15 cellular contexts compared by ENCODE assay signal in the genomic region with DNA sequence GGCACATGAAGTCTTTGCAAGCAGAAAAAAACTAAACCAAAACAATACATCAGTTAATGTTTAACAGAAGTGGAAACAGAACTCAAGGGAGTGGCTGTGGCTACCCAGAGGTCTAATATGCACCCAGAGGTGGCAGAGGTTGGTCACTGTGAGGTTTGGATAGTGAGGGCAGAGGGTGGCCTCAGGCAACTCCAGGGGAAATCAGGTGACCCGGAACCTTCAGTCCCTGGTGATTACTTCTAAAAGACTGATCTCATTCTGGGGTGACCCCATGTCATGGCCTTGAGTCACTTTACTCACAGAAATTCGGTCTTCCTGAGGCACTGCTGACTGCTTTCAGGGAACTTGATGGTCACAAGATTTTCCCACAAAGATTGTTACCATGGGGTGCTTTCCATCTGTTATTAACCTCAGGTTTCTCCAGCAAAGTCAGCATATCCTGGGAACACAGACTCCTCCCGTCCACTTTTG.
DNase-seq lines count a peak whose midpoint lies in the region; ATAC-seq lines count a peak whose summit lies in the region.
"Had no signal": no experiment of that assay in that cellular context is flagged by ENCODE, and none has a peak within 500 bp of the region (broad histone marks: within the 10 kb centered on the region; RNA-seq: fewer than 3 reads in every experiment).

No MANE protein-coding gene starts in this region.

- no peak overlapping the region for H3K23ac ChIP-seq in trophoblast cell (ENCODE audit: low read length)

- H3K18ac ChIP-seq in trophoblast cell (ENCODE audit: low read length) = no peak overlapping the region

- no peak overlapping the region for H3K9ac ChIP-seq in trophoblast cell (ENCODE audit: low read length)

- no peak overlapping the region for H2BK5ac ChIP-seq in trophoblast cell (ENCODE audit: low read depth, low read length, poor library complexity)

- no peaks in the 10 kb centered on the region for H3K36me3 ChIP-seq in trophoblast cell (ENCODE audit: control insufficient read depth in 1 of 2, insufficient read depth in 2 of 2, low read length in 2 of 2)
- H3K36me3 ChIP-seq: BLaER1 treated with 17β-estradiol and CSF1 and Interleukin-3, amounts not matched to agents 10 nM and 100 nM had no signal

- no peak overlapping the region for H2BK12ac ChIP-seq in trophoblast cell (ENCODE audit: low read length)

- no peak overlapping the region for H2BK120ac ChIP-seq in trophoblast cell (ENCODE audit: insufficient read depth, low read length, poor library complexity)

- H3K27ac Mint-ChIP-seq in activated T-cell treated with anti-CD3 and anti-CD28 coated beads, Interleukin-2, amount 50 U/mL, for 72 hours = no peak overlapping the region
- H3K27ac Mint-ChIP-seq: activated CD4-positive, alpha-beta T cell treated with anti-CD3 and anti-CD28 coated beads, Interleukin-2, amount 10 ng/mL, durations not matched to agents 24 days and 14 days; activated T-helper 1 cell treated with anti-CD3 and anti-CD28 coated beads, Interleukin-12 subunit alpha, Interleukin-12 subunit beta, Interleukin-2, Interleukin-4 antibody, amounts not matched to agents 30 ng/mL and 10 ng/mL and 1 ng/mL, durations not matched to agents 14 hours and 24 hours and 36 hours; natural killer cell treated with Interleukin-12 subunit alpha and Interleukin-12 subunit beta and Interleukin-15 and Interleukin-18, amount 100 ng/mL, for 72 hours had no signal

- H3K79me2 ChIP-seq in trophoblast cell (ENCODE audit: control insufficient read depth, insufficient read depth, low read length, poor library complexity) = no peaks in the 10 kb centered on the region

- peaks cover 17% of the 10 kb centered on the region for H3K79me1 ChIP-seq in trophoblast cell (ENCODE audit: low read length)

- no peak overlapping the region for H4K12ac ChIP-seq in trophoblast cell (ENCODE audit: low read depth, low read length)

- H4K8ac ChIP-seq in trophoblast cell (ENCODE audit: low read depth, low read length) = no peak overlapping the region

- H3K27me3 Mint-ChIP-seq in activated T-cell treated with anti-CD3 and anti-CD28 coated beads, Interleukin-2, amount 50 U/mL, for 72 hours (ENCODE audit: low read depth) = no peaks in the 10 kb centered on the region
- H3K27me3 Mint-ChIP-seq: activated CD4-positive, alpha-beta T cell treated with anti-CD3 and anti-CD28 coated beads, Interleukin-2, amount 10 ng/mL, durations not matched to agents 24 days and 14 days; natural killer cell treated with Interleukin-12 subunit alpha and Interleukin-12 subunit beta and Interleukin-15 and Interleukin-18, amount 100 ng/mL, for 72 hours had no signal

- H3K36me3 Mint-ChIP-seq in activated T-cell treated with anti-CD3 and anti-CD28 coated beads, Interleukin-2, amount 50 U/mL, for 72 hours (ENCODE audit: insufficient read depth in 2 of 2) = no peaks in the 10 kb centered on the region
- H3K36me3 Mint-ChIP-seq: natural killer cell treated with Interleukin-12 subunit alpha and Interleukin-12 subunit beta and Interleukin-15 and Interleukin-18, amount 100 ng/mL, for 72 hours had no signal

- WGBS in trophoblast cell (ENCODE audit: extremely low coverage, insufficient coverage, insufficient read length) = no CpG with 5 or more reads among the region's 3 CpGs

- H3K9me3 ChIP-seq in trophoblast cell (ENCODE audit: insufficient read depth, low read depth, low read length) = no peaks in the 10 kb centered on the region

- H3K14ac ChIP-seq in trophoblast cell (ENCODE audit: low read length) = no peak overlapping the region

- peak; percentile 46 for DNase-seq in SK-MEL-5 (ENCODE audit: low read depth, low spot score)
- peak; percentile 22 to 41 for DNase-seq in trophoblast cell
- no peak for DNase-seq in activated T-cell treated with anti-CD3 and anti-CD28 coated beads, Interleukin-2, amount 50 U/mL, for 72 hours
- DNase-seq in central memory CD4-positive, alpha-beta T cell = no peak
- DNase-seq in GF-D8 (lab: John Stamatoyannopoulos, UW) = no peak
- DNase-seq in Ammon's horn (ENCODE audit: low spot score) = no peak
- DNase-seq: activated CD4-positive, alpha-beta T cell treated with anti-CD3 and anti-CD28 coated beads, Interleukin-2, amount 10 ng/mL, durations not matched to agents 24 days and 14 days; foreskin fibroblast had no signal

- no peak overlapping the region for H3K27ac ChIP-seq in trophoblast cell (ENCODE audit: low read depth, low read length)

- peaks cover 7% of the 10 kb centered on the region for H3K4me1 Mint-ChIP-seq in activated T-cell treated with anti-CD3 and anti-CD28 coated beads, Interleukin-2, amount 50 U/mL, for 72 hours (ENCODE audit: low read depth)
- H3K4me1 Mint-ChIP-seq: activated CD4-positive, alpha-beta T cell treated with anti-CD3 and anti-CD28 coated beads, Interleukin-2, amount 10 ng/mL, durations not matched to agents 24 days and 14 days had no signal

- in situ Hi-C loops in SK-MEL-5 (cut with HindIII; ENCODE audit: low pct_unique_long_range_greater_than_20kb, low sequenced_read_pairs) = no loop called here

- no peak overlapping the region for H2AFZ ChIP-seq in trophoblast cell (ENCODE audit: insufficient read depth, low read length, poor library complexity)

- no peak overlapping the region for H3K4me3 ChIP-seq in trophoblast cell (ENCODE audit: low read depth, low read length)
- H3K4me3 ChIP-seq: BLaER1 treated with 17β-estradiol and CSF1 and Interleukin-3, amounts not matched to agents 10 nM and 100 nM had no signal

- H3K27me3 ChIP-seq in trophoblast cell (ENCODE audit: insufficient read depth, low read length) = no peaks in the 10 kb centered on the region
- H3K27me3 ChIP-seq: BLaER1 treated with 17β-estradiol and CSF1 and Interleukin-3, amounts not matched to agents 10 nM and 100 nM had no signal

- peaks cover 24 to 27% of the 10 kb centered on the region in 2 experiments for H3K4me1 ChIP-seq in trophoblast cell (ENCODE audit: control insufficient read depth in 1 of 2, insufficient read depth in 2 of 2, low read length in 2 of 2)

- no peaks in the 10 kb centered on the region for H3K9me3 Mint-ChIP-seq in activated T-cell treated with anti-CD3 and anti-CD28 coated beads, Interleukin-2, amount 50 U/mL, for 72 hours
- H3K9me3 Mint-ChIP-seq: activated CD4-positive, alpha-beta T cell treated with anti-CD3 and anti-CD28 coated beads, Interleukin-2, amount 10 ng/mL, durations not matched to agents 24 days and 14 days; activated T-helper 1 cell treated with anti-CD3 and anti-CD28 coated beads, Interleukin-12 subunit alpha, Interleukin-12 subunit beta, Interleukin-2, Interleukin-4 antibody, amounts not matched to agents 30 ng/mL and 10 ng/mL and 1 ng/mL, durations not matched to agents 14 hours and 24 hours and 36 hours; natural killer cell treated with Interleukin-12 subunit alpha and Interleukin-12 subunit beta and Interleukin-15 and Interleukin-18, amount 100 ng/mL, for 72 hours had no signal

- ATAC-seq in GM18858 (IDR thresholded peaks at IDR 0.05; ENCODE audit: unreplicated experiment) (peak; percentile 41), HG02588 (IDR thresholded peaks at IDR 0.05; ENCODE audit: unreplicated experiment) (peak; percentile 70)
- no peak for ATAC-seq in activated T-cell treated with anti-CD3 and anti-CD28 coated beads, Interleukin-2, amount 50 U/mL, for 72 hours (replicated peaks in 1 of 2)
- ATAC-seq: HCT116; natural killer cell treated with Interleukin-12 subunit alpha and Interleukin-12 subunit beta and Interleukin-15 and Interleukin-18, amount 100 ng/mL, for 72 hours; sciatic nerve had no signal

- H3K4ac ChIP-seq in trophoblast cell (ENCODE audit: low read depth, low read length) = no peak overlapping the region

- H3K4me3 Mint-ChIP-seq in activated T-cell treated with anti-CD3 and anti-CD28 coated beads, Interleukin-2, amount 50 U/mL, for 72 hours = no peak overlapping the region
- H3K4me3 Mint-ChIP-seq: activated CD4-positive, alpha-beta T cell treated with anti-CD3 and anti-CD28 coated beads, Interleukin-2, amount 10 ng/mL, durations not matched to agents 24 days and 14 days; activated T-helper 1 cell treated with anti-CD3 and anti-CD28 coated beads, Interleukin-12 subunit alpha, Interleukin-12 subunit beta, Interleukin-2, Interleukin-4 antibody, amounts not matched to agents 30 ng/mL and 10 ng/mL and 1 ng/mL, durations not matched to agents 14 hours and 24 hours and 36 hours; natural killer cell treated with Interleukin-12 subunit alpha and Interleukin-12 subunit beta and Interleukin-15 and Interleukin-18, amount 100 ng/mL, for 72 hours had no signal

- H4K91ac ChIP-seq in trophoblast cell (ENCODE audit: low read depth, low read length) = no peak overlapping the region

- no peak overlapping the region for H3K4me2 ChIP-seq in trophoblast cell (ENCODE audit: low read length)

- H2AK5ac ChIP-seq in trophoblast cell (ENCODE audit: low read length) = no peak overlapping the region

Comparison
In these comparisons a context has a peak if more than half of its experiments do, and no peak if none do; other contexts are left out.
1. ATAC-seq: peak in GM18858 (single experiment) and HG02588 (single experiment); none in activated T-cell treated with anti-CD3 and anti-CD28 coated beads, Interleukin-2, amount 50 U/mL, for 72 hours (0 of 2).
2. DNase-seq: peak in SK-MEL-5 (single experiment) and trophoblast cell (2 of 2); none in activated T-cell treated with anti-CD3 and anti-CD28 coated beads, Interleukin-2, amount 50 U/mL, for 72 hours (0 of 2), central memory CD4-positive, alpha-beta T cell (single experiment), GF-D8 (single experiment) and Ammon's horn (single experiment).